In genomic region chr6:52046456-52046855, GRCh38 we compare ENCODE assay signal across 32 cellular contexts. TPM values are rescaled to one million over a fixed set of nuclear protein-coding genes. Genes with fewer than 3 reads are reported as not detected.
"Had no signal": no experiment of that assay in that cellular context is flagged by ENCODE, and none has a peak within 500 bp of the region (broad histone marks: within the 10 kb centered on the region; RNA-seq: fewer than 3 reads in every experiment).

No MANE protein-coding gene starts in this region.

- H3K4me3 Mint-ChIP-seq: activated CD8-positive, alpha-beta memory T cell treated with anti-CD3 and anti-CD28 coated beads, Interleukin-2, amount 10 ng/mL, durations not matched to agents 7 days and 5 days; activated CD8-positive, alpha-beta T cell treated with anti-CD3 and anti-CD28 coated beads, Interleukin-2, amount 10 ng/mL, durations not matched to agents 7 days and 5 days; activated T-cell treated with anti-CD3 and anti-CD28 coated beads, Interleukin-2, amount 50 U/mL, for 72 hours; central memory CD8-positive, alpha-beta T cell; immature natural killer cell; memory B cell; stimulated activated effector memory CD8-positive, alpha-beta T cell treated with anti-CD3 and anti-CD28 coated beads, Interleukin-12 subunit alpha, Interleukin-12 subunit beta, amount 100 ng/mL, for 72 hours; stimulated activated naive CD8-positive, alpha-beta T cell treated with anti-CD3 and anti-CD28 coated beads, Interleukin-15, Interleukin-2, amounts not matched to agents 100 ng/mL and 50 ng/mL, for 24 hours; WTC11 had no signal

- H3K4me1 ChIP-seq: esophagus squamous epithelium, upper lobe of left lung had no signal

- H3K4me1 Mint-ChIP-seq: activated CD8-positive, alpha-beta memory T cell treated with anti-CD3 and anti-CD28 coated beads, Interleukin-2, amount 10 ng/mL, durations not matched to agents 7 days and 5 days; central memory CD8-positive, alpha-beta T cell; immature natural killer cell; memory B cell; stimulated activated effector memory CD8-positive, alpha-beta T cell treated with anti-CD3 and anti-CD28 coated beads, Interleukin-12 subunit alpha, Interleukin-12 subunit beta, amount 100 ng/mL, for 72 hours had no signal

- H3K36me3 ChIP-seq: esophagus squamous epithelium, gastroesophageal sphincter, thoracic aorta, upper lobe of left lung, vagina had no signal

- H3K9me3 ChIP-seq: esophagus squamous epithelium, gastroesophageal sphincter, thoracic aorta, upper lobe of left lung, vagina had no signal

- H3K36me3 Mint-ChIP-seq: activated CD8-positive, alpha-beta memory T cell treated with anti-CD3 and anti-CD28 coated beads, Interleukin-2, amount 10 ng/mL, durations not matched to agents 7 days and 5 days; activated naive CD4-positive, alpha-beta T cell treated with anti-CD3 and anti-CD28 coated beads, Interleukin-2, amount 50 U/mL, for 72 hours; immature natural killer cell; memory B cell; stimulated activated effector memory CD8-positive, alpha-beta T cell treated with anti-CD3 and anti-CD28 coated beads, Interleukin-12 subunit alpha, Interleukin-12 subunit beta, amount 100 ng/mL, for 72 hours; WTC11 had no signal

- H3K27ac Mint-ChIP-seq: activated CD8-positive, alpha-beta memory T cell treated with anti-CD3 and anti-CD28 coated beads, Interleukin-2, amount 10 ng/mL, durations not matched to agents 7 days and 5 days; activated CD8-positive, alpha-beta T cell treated with anti-CD3 and anti-CD28 coated beads, Interleukin-2, amount 10 ng/mL, durations not matched to agents 7 days and 5 days; activated naive CD4-positive, alpha-beta T cell treated with anti-CD3 and anti-CD28 coated beads, Interleukin-2, amount 50 U/mL, for 72 hours; activated T-cell treated with anti-CD3 and anti-CD28 coated beads, Interleukin-2, amount 50 U/mL, for 72 hours; immature natural killer cell; memory B cell; stimulated activated effector memory CD8-positive, alpha-beta T cell treated with anti-CD3 and anti-CD28 coated beads, Interleukin-12 subunit alpha, Interleukin-12 subunit beta, amount 100 ng/mL, for 72 hours; stimulated activated naive CD8-positive, alpha-beta T cell treated with anti-CD3 and anti-CD28 coated beads, Interleukin-15, Interleukin-2, amounts not matched to agents 100 ng/mL and 50 ng/mL, for 24 hours; WTC11 had no signal

- H3K4me3 ChIP-seq: esophagus squamous epithelium, gastroesophageal sphincter, skin epidermis, thoracic aorta, upper lobe of left lung, vagina had no signal

- H3K9me3 Mint-ChIP-seq: activated naive CD4-positive, alpha-beta T cell treated with anti-CD3 and anti-CD28 coated beads, Interleukin-2, amount 50 U/mL, for 72 hours; activated T-cell treated with anti-CD3 and anti-CD28 coated beads, Interleukin-2, amount 50 U/mL, for 72 hours; central memory CD8-positive, alpha-beta T cell; immature natural killer cell; memory B cell; stimulated activated effector memory CD8-positive, alpha-beta T cell treated with anti-CD3 and anti-CD28 coated beads, Interleukin-12 subunit alpha, Interleukin-12 subunit beta, amount 100 ng/mL, for 72 hours; stimulated activated naive CD8-positive, alpha-beta T cell treated with anti-CD3 and anti-CD28 coated beads, Interleukin-15, Interleukin-2, amounts not matched to agents 100 ng/mL and 50 ng/mL, for 24 hours; WTC11 had no signal

- DNase-seq: activated CD4-positive, alpha-beta T cell treated with anti-CD3 and anti-CD28 coated beads, Interleukin-2, amount 50 U/mL, for 1 hour; activated CD8-positive, alpha-beta memory T cell treated with anti-CD3 and anti-CD28 coated beads, Interleukin-2, amount 10 ng/mL, durations not matched to agents 7 days and 5 days; activated CD8-positive, alpha-beta T cell treated with anti-CD3 and anti-CD28 coated beads, Interleukin-2, amount 10 ng/mL, durations not matched to agents 7 days and 5 days; activated naive CD4-positive, alpha-beta T cell; activated T-cell treated with anti-CD3 and anti-CD28 coated beads, Interleukin-2, amount 50 U/mL, for 72 hours; dermis blood vessel endothelial cell; effector CD4-positive, alpha-beta T cell; esophagus squamous epithelium; head of caudate nucleus; hypothalamus; immature natural killer cell; kidney; left colon; midbrain; right cardiac atrium; stimulated activated CD4-positive, alpha-beta T cell treated with anti-CD3 and anti-CD28 coated beads, Interleukin-12 subunit alpha, Interleukin-12 subunit beta, amount 100 ng/mL, for 4 hours; stimulated activated CD4-positive, alpha-beta T cell treated with anti-CD3 and anti-CD28 coated beads, Interleukin-4, amount 100 ng/mL, for 1 hour; T-helper 2 cell; upper lobe of left lung had no signal

- H3K27ac ChIP-seq: esophagus squamous epithelium, gastroesophageal sphincter, skin epidermis, thoracic aorta, upper lobe of left lung, vagina had no signal

- H3K27me3 ChIP-seq: upper lobe of left lung, vagina had no signal

RNA-seq across cellular contexts. Expression of gene PKHD1, which starts 41.0 kb away (rescaled TPM):
- total RNA-seq: activated CD8-positive, alpha-beta memory T cell treated with anti-CD3 and anti-CD28 coated beads, Interleukin-2, amount 10 ng/mL, durations not matched to agents 7 days and 5 days; activated CD8-positive, alpha-beta T cell treated with anti-CD3 and anti-CD28 coated beads, Interleukin-2, amount 10 ng/mL, durations not matched to agents 7 days and 5 days; activated naive CD4-positive, alpha-beta T cell treated with anti-CD3 and anti-CD28 coated beads, Interleukin-2, amount 50 U/mL, for 72 hours; bronchial epithelial cell; pulmonary artery endothelial cell had no signal
- polyA plus RNA-seq: immature natural killer cell, neural cell had no signal
